In genomic region chr3:50388021-50388719, GRCh38 we compare ENCODE assay signal across 11 cellular contexts. TPM values are rescaled to one million over a fixed set of nuclear protein-coding genes. Genes with fewer than 3 reads are reported as not detected.
DNase-seq lines count a peak whose midpoint lies in the region; ATAC-seq and TF ChIP-seq lines count a peak whose summit lies in the region.
"Had no signal": no experiment of that assay in that cellular context is flagged by ENCODE, and none has a peak within 500 bp of the region (broad histone marks: within the 10 kb centered on the region; RNA-seq: fewer than 3 reads in every experiment).

No MANE protein-coding gene starts in this region.

- H3K27ac ChIP-seq in body of pancreas (peak overlapping the region in 1 of 4 donors; percentile 30), esophagus muscularis mucosa (replicated peaks in 1 of 4) (no peak overlapping the region), thyroid gland (no peak overlapping the region)
- H3K27ac ChIP-seq: SK-N-MC had no signal

- no peak overlapping the region for H3K4me3 Mint-ChIP-seq in nephron

- H3K27me3 ChIP-seq in body of pancreas = no peaks in the 10 kb centered on the region
- H3K27me3 ChIP-seq in esophagus muscularis mucosa = no peaks in the 10 kb centered on the region
- no peaks in the 10 kb centered on the region for H3K27me3 ChIP-seq in thyroid gland

- H3K4me3 ChIP-seq in body of pancreas (no peak overlapping the region), esophagus muscularis mucosa (no peak overlapping the region), lower leg skin (ENCODE audit: low read depth, poor library complexity, severe bottlenecking) (no peak overlapping the region), thyroid gland (replicated peaks in 1 of 3) (no peak overlapping the region)
- H3K4me3 ChIP-seq: SK-N-MC had no signal

- no peaks in the 10 kb centered on the region for H3K36me3 Mint-ChIP-seq in nephron (ENCODE audit: low read depth)

- WGBS in body of pancreas, 2 donors = 51 to 52% methylated on average over 8 to 24 of the region's 25 CpGs
- WGBS in esophagus muscularis mucosa = 91% methylated on average over 14 of the region's 25 CpGs
- 57 to 67% methylated on average over 19 to 25 of the region's 25 CpGs for WGBS in lower leg skin, 2 donors
- WGBS in thyroid gland, 2 donors = 85 to 86% methylated on average over 19 of the region's 25 CpGs

- H3K27ac Mint-ChIP-seq in nephron = no peak overlapping the region

- intact Hi-C loops in body of pancreas (cut with DNase I) = no loop called here
- intact Hi-C loops in esophagus muscularis mucosa (cut with DNase I) = no loop called here
- intact Hi-C loops in lower leg skin (cut with DNase I; ENCODE audit: low total_unique reads) = no loop called here
- intact Hi-C loops in thyroid gland (cut with DNase I) = no loop called here

- no peaks in the 10 kb centered on the region for H3K9me3 Mint-ChIP-seq in nephron

- H3K4me1 Mint-ChIP-seq in nephron = peaks cover 29% of the 10 kb centered on the region

- ATAC-seq in body of pancreas = peak; percentile 54
- ATAC-seq: sciatic nerve had no signal

- no peak for TF ChIP-seq POLR2A in body of pancreas (IDR thresholded peaks at IDR 0.05)
- TF ChIP-seq POLR2A in esophagus muscularis mucosa (IDR thresholded peaks at IDR 0.05; ENCODE audit: low read depth) = no peak
- no peak for TF ChIP-seq POLR2A in lower leg skin (IDR thresholded peaks at IDR 0.05)
- TF ChIP-seq POLR2A in thyroid gland (IDR thresholded peaks at IDR 0.05) = no peak

- peak in 6 of 7 experiments; percentile 26 to 61 (median 54) for TF ChIP-seq CTCF in body of pancreas (IDR thresholded peaks at IDR 0.05)
- TF ChIP-seq CTCF in nephron (IDR thresholded peaks at IDR 0.05; ENCODE audit: unreplicated experiment in 3 of 3) = peak; percentile 56 to 70 (median 64)
- no peak for TF ChIP-seq CTCF in esophagus muscularis mucosa (IDR thresholded peaks at IDR 0.05)
- TF ChIP-seq CTCF in lower leg skin (IDR thresholded peaks at IDR 0.05) = no peak
- no peak for TF ChIP-seq CTCF in thyroid gland (IDR thresholded peaks at IDR 0.05)

- peak; percentile 48 for DNase-seq in GM03348 (ENCODE audit: low spot score)
- DNase-seq in HuH-7.5 (ENCODE audit: low spot score) = peak; percentile 73
- peak; percentile 43 to 74 (median 62) for DNase-seq in body of pancreas
- DNase-seq in esophagus muscularis mucosa (ENCODE audit: extremely low spot score) = no peak
- DNase-seq in lower leg skin (ENCODE audit: low spot score in 2 of 2) = no peak
- no peak for DNase-seq in midbrain (lab: John Stamatoyannopoulos, UW)
- DNase-seq in thyroid gland = no peak
- DNase-seq: activated naive CD4-positive, alpha-beta T cell treated with Interleukin-2 at 50 U/mL for 16 hours had no signal

- TF ChIP-seq EP300 in esophagus muscularis mucosa (IDR thresholded peaks at IDR 0.05) = no peak

- H3K27me3 Mint-ChIP-seq in nephron (ENCODE audit: low read depth) = peaks cover 5% of the 10 kb centered on the region

- H3K36me3 ChIP-seq in body of pancreas (replicated peaks in 1 of 2; ENCODE audit: insufficient read depth in 1 of 2, low read depth in 2 of 2) = no peaks in the 10 kb centered on the region
- H3K36me3 ChIP-seq in esophagus muscularis mucosa = no peaks in the 10 kb centered on the region
- no peaks in the 10 kb centered on the region for H3K36me3 ChIP-seq in thyroid gland

- H3K4me1 ChIP-seq in body of pancreas = peaks cover 19% of the 10 kb centered on the region
- peaks cover 6 to 21% (median 11%) of the 10 kb centered on the region in 4 donors for H3K4me1 ChIP-seq in esophagus muscularis mucosa
- peaks cover 11 to 20% of the 10 kb centered on the region in 2 donors for H3K4me1 ChIP-seq in thyroid gland

- H3K9me3 ChIP-seq in body of pancreas (no peaks in the 10 kb centered on the region), esophagus muscularis mucosa (no peaks in the 10 kb centered on the region), thyroid gland (no peaks in the 10 kb centered on the region)

RNA-seq across cellular contexts. Expression of gene TMEM115, which starts 28.8 kb away (rescaled TPM):
- total RNA-seq in body of pancreas (10 to 100 TPM; 39.4 to 54.1 TPM), esophagus muscularis mucosa (10 to 100 TPM; 37.0 to 85.6 (median 66.3) TPM), lower leg skin (10 to 100 TPM; 90.5 to 92.7 (median 92.4) TPM), thyroid gland (100 to 1,000 TPM in 1 of 4 donors, 10 to 100 TPM in 3; 70.0 to 111 (median 85.1) TPM)

RNA-seq across cellular contexts. Expression of gene CYB561D2, which starts 37.5 kb away (rescaled TPM):
- 10 to 100 TPM; 11.4 to 29.0 TPM for total RNA-seq in body of pancreas
- 10 to 100 TPM in 1 of 4 donors, 1 to 10 TPM in 3; 5.4 to 12.4 (median 8.1) TPM for total RNA-seq in esophagus muscularis mucosa
- total RNA-seq in lower leg skin = 10 to 100 TPM in 2 of 4 donors, 1 to 10 TPM in 2; 6.0 to 19.7 (median 11.6) TPM
- total RNA-seq in thyroid gland = 10 to 100 TPM; 23.6 to 66.0 (median 43.6) TPM

RNA-seq across cellular contexts. Expression of gene NPRL2, which starts 37.6 kb away (rescaled TPM):
- total RNA-seq in body of pancreas (10 to 100 TPM; 27.0 to 30.9 TPM), esophagus muscularis mucosa (10 to 100 TPM; 10.4 to 16.7 (median 14.2) TPM), lower leg skin (10 to 100 TPM; 17.3 to 28.0 (median 23.2) TPM), thyroid gland (10 to 100 TPM; 13.4 to 30.6 (median 24.7) TPM)

RNA-seq across cellular contexts. Expression of gene ZMYND10, which starts 42.6 kb away (rescaled TPM):
- total RNA-seq in body of pancreas = 1 to 10 TPM; 1.3 to 2.3 TPM
- under 1 TPM in 3 of 4 donors, not detected in 1; 0.50 to 0.57 (median 0.52) TPM for total RNA-seq in esophagus muscularis mucosa
- total RNA-seq in lower leg skin = 1 to 10 TPM in 1 of 4 donors, under 1 TPM in 2, not detected in 1; 0.42 to 1.8 (median 0.74) TPM
- total RNA-seq in thyroid gland = 1 to 10 TPM; 3.6 to 8.1 (median 4.4) TPM

RNA-seq across cellular contexts. Expression of gene RASSF1, which starts 47.5 kb away (rescaled TPM):
- total RNA-seq in body of pancreas (10 to 100 TPM; 26.7 to 30.0 TPM), esophagus muscularis mucosa (10 to 100 TPM; 28.7 to 44.2 (median 33.2) TPM), lower leg skin (10 to 100 TPM; 33.5 to 50.0 (median 47.2) TPM), thyroid gland (10 to 100 TPM; 18.9 to 42.6 (median 24.8) TPM)

Comparison
In these comparisons a context has a peak if more than half of its experiments do, and no peak if none do; other contexts are left out.
1. DNase-seq: peak in GM03348 (single experiment), HuH-7.5 (single experiment) and body of pancreas (4 of 4); none in esophagus muscularis mucosa (single experiment), lower leg skin (0 of 2), midbrain (single experiment) and thyroid gland (0 of 2).
2. CTCF ChIP-seq: peak in body of pancreas (6 of 7) and nephron (3 of 3); none in esophagus muscularis mucosa (0 of 3), lower leg skin (0 of 3) and thyroid gland (0 of 6).